In the genomic region with DNA sequence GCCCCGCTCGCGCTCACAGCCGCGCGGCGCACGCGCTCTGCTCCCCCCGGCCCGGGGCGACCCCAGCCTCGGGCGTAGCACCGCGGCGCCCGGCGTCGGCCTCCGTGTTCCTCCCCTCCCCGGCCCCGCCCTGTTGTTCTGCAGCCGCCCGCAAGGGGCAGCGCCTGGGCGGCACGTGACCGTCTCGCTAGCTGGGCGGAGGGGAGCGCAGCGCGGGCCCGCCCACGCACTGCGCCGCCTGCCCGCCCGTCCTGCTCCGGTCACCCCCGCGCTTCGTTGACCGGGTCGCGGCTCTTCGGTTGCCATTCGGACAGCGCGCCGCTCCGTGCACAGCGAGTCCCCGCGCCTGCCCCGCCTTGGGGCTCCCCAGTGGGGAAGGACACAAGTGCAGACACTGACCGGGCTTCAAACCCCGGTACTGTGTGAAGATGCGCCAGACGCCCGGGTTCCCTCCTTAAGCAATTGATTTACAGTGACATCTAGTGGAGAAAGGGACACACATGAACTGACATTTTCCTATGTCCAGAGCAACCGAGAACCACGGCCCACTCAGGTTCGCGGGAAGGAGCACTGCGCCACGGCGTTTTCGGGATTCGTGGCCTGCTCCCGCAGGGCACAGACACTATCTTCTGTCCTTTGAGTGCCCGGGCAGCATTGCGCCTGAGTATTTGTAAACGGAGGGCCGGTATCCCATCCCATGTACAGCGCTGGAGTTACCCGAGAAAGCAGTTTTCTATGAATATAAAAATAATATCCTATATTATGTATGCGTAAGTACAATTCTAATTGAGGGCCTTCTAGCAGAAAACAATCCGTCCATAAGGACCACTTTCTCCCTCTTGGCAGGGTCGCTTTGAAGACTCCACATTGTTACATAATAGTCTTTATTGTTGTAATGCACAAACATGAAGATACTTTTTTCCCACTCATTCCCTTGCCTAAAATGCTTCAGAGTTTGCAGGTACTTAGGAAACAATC, we compare ENCODE assay signal across 8 cellular contexts. TPM values are rescaled to one million over a fixed set of nuclear protein-coding genes. Genes with fewer than 3 reads are reported as not detected.
DNase-seq lines count a peak whose midpoint lies in the region; ATAC-seq and TF ChIP-seq lines count a peak whose summit lies in the region.

No MANE protein-coding gene starts in this region.

- CTCF ChIA-PET in mammary epithelial cell (lab: Charles Lee; ENCODE audit: low non-redundant PET) = interaction anchor here (0.6 kb wide), 3 partner anchors 29 to 858 kb away, joined by 3 to 5 read pairs (median 5); no protein-coding TSS in a partner anchor

- ATAC-seq in GM18868 (IDR thresholded peaks at IDR 0.05; ENCODE audit: unreplicated experiment) (peak; percentile 85), HG03135 (IDR thresholded peaks at IDR 0.05; ENCODE audit: unreplicated experiment) (peak; percentile 78)

- H3K4me2 ChIP-seq in mammary epithelial cell (ENCODE audit: insufficient read depth, low read depth, low read length) = peak overlapping the region; percentile 99

- dilution Hi-C loops in mammary epithelial cell (cut with HindIII; ENCODE audit: low sequenced_read_pairs) = no loop called here

- peaks cover 30% of the 10 kb centered on the region for H3K4me1 ChIP-seq in mammary epithelial cell (ENCODE audit: insufficient read depth, low read length)
- peaks cover 8% of the 10 kb centered on the region; the same call in 1 of the 2 replicates for H3K4me1 ChIP-seq in iPS-20b (ENCODE audit: insufficient read depth, low read length)
- H3K4me1 ChIP-seq in skeletal muscle tissue (ENCODE audit: control insufficient read depth in 3 of 3, insufficient read depth in 3 of 3, low read length in 3 of 3) = peaks cover 14 to 29% (median 19%) of the 10 kb centered on the region in 3 donors

- TF ChIP-seq CTCF in WERI-Rb-1 (IDR thresholded peaks at IDR 0.05; ENCODE audit: low read depth, low read length) (peak; percentile 65), mammary epithelial cell (conservative IDR thresholded peaks at IDR 0.05 in 1 of 2, IDR thresholded peaks at IDR 0.05 in 1 of 2; ENCODE audit: extremely low read depth in 1 of 2, insufficient read depth in 1 of 2, low read depth in 1 of 2, low read length in 2 of 2) (peak; percentile 51 to 73)

- H3K27me3 ChIP-seq in WERI-Rb-1 (ENCODE audit: insufficient read depth, low read depth, severe bottlenecking) (no peaks in the 10 kb centered on the region), mammary epithelial cell (ENCODE audit: insufficient read depth, low read length) (no peaks in the 10 kb centered on the region), iPS-20b (ENCODE audit: insufficient read depth, low read length) (no peaks in the 10 kb centered on the region), skeletal muscle tissue (ENCODE audit: control insufficient read depth in 3 of 3, insufficient read depth in 3 of 3, low read length in 3 of 3) (no peaks in the 10 kb centered on the region)

- H2AFZ ChIP-seq in mammary epithelial cell (ENCODE audit: low read depth, low read length) = peak overlapping the region; percentile 94

- peak overlapping the region; percentile 57 for H3K4me3 ChIP-seq in WERI-Rb-1 (ENCODE audit: low read depth, low read length)
- peak overlapping the region; percentile 76 to 97 (median 82) for H3K4me3 ChIP-seq in mammary epithelial cell (replicated peaks in 1 of 3; ENCODE audit: insufficient read depth in 1 of 3, low read depth in 2 of 3, low read length in 3 of 3)
- peak overlapping the region; percentile 70 for H3K4me3 ChIP-seq in iPS-20b (ENCODE audit: low read length)
- H3K4me3 ChIP-seq in skeletal muscle tissue (ENCODE audit: low read length in 3 of 3) = peak overlapping the region; percentile 85 to 94 (median 88)

- H3K36me3 ChIP-seq in WERI-Rb-1 (no peaks in the 10 kb centered on the region; the same call in 1 of the 2 replicates), mammary epithelial cell (ENCODE audit: insufficient read depth, low read length) (no peaks in the 10 kb centered on the region), iPS-20b (ENCODE audit: insufficient read depth, low read depth, low read length) (no peaks in the 10 kb centered on the region), skeletal muscle tissue (ENCODE audit: control insufficient read depth in 3 of 3, insufficient read depth in 3 of 3, low read length in 3 of 3) (no peaks in the 10 kb centered on the region)

- H3K9me3 ChIP-seq in WERI-Rb-1 (ENCODE audit: severe bottlenecking) (no peaks in the 10 kb centered on the region), mammary epithelial cell (replicated peaks; ENCODE audit: insufficient read depth, low read length) (no peaks in the 10 kb centered on the region), iPS-20b (ENCODE audit: insufficient read depth, low read depth, low read length) (no peaks in the 10 kb centered on the region), skeletal muscle tissue (ENCODE audit: control insufficient read depth in 3 of 3, low read length in 3 of 3) (no peaks in the 10 kb centered on the region)

- DNase-seq in ACHN = peak; percentile 96
- peak; percentile 92 for DNase-seq in NCI-H2171 treated with DMSO at 0.1 percent for 48 hours (lab: John Stamatoyannopoulos, UW)
- DNase-seq in WERI-Rb-1 = peak; percentile 95
- DNase-seq in mammary epithelial cell = peak; percentile 93

- intact Hi-C loops in mammary epithelial cell (cut with micrococcal nuclease) = loop anchor here (1.0 to 5.0 kb wide), 8 partner anchors 70 to 843 kb away; a partner anchor contains a TSS

- in situ Hi-C loops in ACHN (cut with HindIII; ENCODE audit: low pct_ligation_motif_present, low pct_unique_long_range_greater_than_20kb, low sequenced_read_pairs) = no loop called here
- in situ Hi-C loops in mammary epithelial cell (cut with MboI; ENCODE audit: low sequenced_read_pairs in 2 of 2) = loop anchor here in 1 of 2 donors (10.0 to 25.0 kb wide), 2 partner anchors 46 to 328 kb away; a partner anchor contains a TSS

- TSS peak; percentile 25 for BruUV-seq in mammary epithelial cell (replicated peaks; lab: Mats Ljungman, UMichigan)

- WGBS in mammary epithelial cell (ENCODE audit: low coverage, missing lambda C conversion rate) = 4% methylated on average over 22 of the region's 81 CpGs

- peaks cover 42% of the 10 kb centered on the region for H3K79me2 ChIP-seq in mammary epithelial cell (ENCODE audit: insufficient read depth, low read length)

- H3K27ac ChIP-seq in WERI-Rb-1 (peak overlapping the region; percentile 96), mammary epithelial cell (ENCODE audit: insufficient read depth, low read depth, low read length) (peak overlapping the region; percentile 65), iPS-20b (ENCODE audit: low read length) (no peak overlapping the region), skeletal muscle tissue (ENCODE audit: low read depth, low read length) (peak overlapping the region; percentile 86)

- H3K9ac ChIP-seq in mammary epithelial cell (ENCODE audit: insufficient read depth, low read length) (peak overlapping the region; percentile 74), iPS-20b (ENCODE audit: low read depth, low read length) (peak overlapping the region; percentile 30; the same call in 1 of the 2 replicates), skeletal muscle tissue (ENCODE audit: low read depth in 1 of 3, low read length in 3 of 3) (peak overlapping the region; percentile 85 to 93 (median 93))

- H4K20me1 ChIP-seq in mammary epithelial cell (ENCODE audit: insufficient read depth, low read length) = no peaks in the 10 kb centered on the region

RNA-seq across cellular contexts. Expression of a gene that starts 0.6 kb away (rescaled TPM):
- total RNA-seq in mammary epithelial cell (10 to 100 TPM; 36.3 to 38.4 TPM), skeletal muscle tissue (59.0 TPM)
- 17.9 TPM for polyA plus RNA-seq in mammary epithelial cell
- polyA minus RNA-seq in mammary epithelial cell = 27.6 TPM

Comparison
In these comparisons a context has a peak if more than half of its experiments do, and no peak if none do; other contexts are left out.
1. H3K9ac ChIP-seq: peak in every context shown above with its lines; median percentile 93 in skeletal muscle tissue; 74 in mammary epithelial cell; 30 in iPS-20b.